Comparison of ENCODE assay signal across 15 cellular contexts in genomic region chr10:110456523-110457091, GRCh38. TPM values are rescaled to one million over a fixed set of nuclear protein-coding genes. Genes with fewer than 3 reads are reported as not detected.
A peak's percentile ranks its signal among the peaks of the same experiment; 100 is the strongest.
DNase-seq lines count a peak whose midpoint lies in the region; ATAC-seq, FAIRE-seq and TF ChIP-seq lines count a peak whose summit lies in the region.
"Had no signal": no experiment of that assay in that cellular context is flagged by ENCODE, and none has a peak within 500 bp of the region (broad histone marks: within the 10 kb centered on the region; RNA-seq: fewer than 3 reads in every experiment).

No MANE protein-coding gene starts in this region.

- CTCF ChIA-PET in HepG2 (lab: Yijun Ruan, JAX; ENCODE audit: low intra/inter-chr PET ratio, low total read pairs), result no interaction called here

- intact Hi-C loops in HepG2 (cut with micrococcal nuclease; ENCODE audit: unreplicated experiment), result no loop called here

- no peaks in the 10 kb centered on the region for H3K36me3 Mint-ChIP-seq in nephron progenitor cell (ENCODE audit: low read depth)
- H3K36me3 Mint-ChIP-seq: activated naive CD4-positive, alpha-beta T cell treated with anti-CD3 and anti-CD28 coated beads, Interleukin-2, amount 10 ng/mL, durations not matched to agents 7 days and 5 days had no signal

- no peaks in the 10 kb centered on the region for H3K9me3 Mint-ChIP-seq in nephron progenitor cell
- H3K9me3 Mint-ChIP-seq: activated naive CD4-positive, alpha-beta T cell treated with anti-CD3 and anti-CD28 coated beads, Interleukin-2, amount 10 ng/mL, durations not matched to agents 7 days and 5 days had no signal

- TF ChIP-seq EP300 in HepG2 (IDR thresholded peaks at IDR 0.05; ENCODE audit: low read depth in 2 of 2, low read length in 2 of 2), result no peak
- TF ChIP-seq EP300 in HepG2 (CRISPR knock-in tag; IDR thresholded peaks at IDR 0.05; ENCODE audit: borderline replicate concordance), result no peak

- H3K4me1 ChIP-seq in liver (ENCODE audit: control insufficient read depth in 4 of 4, insufficient read depth in 4 of 4, low read length in 3 of 4) (peaks cover 0 to 29% (median 16%) of the 10 kb centered on the region in 4 donors), HepG2 (ENCODE audit: insufficient read depth, low read length) (peaks cover 28% of the 10 kb centered on the region), RWPE2 (ENCODE audit: insufficient read depth, poor library complexity, severe bottlenecking) (peaks cover 15% of the 10 kb centered on the region)
- H3K4me1 ChIP-seq: lower lobe of right lung, transverse colon had no signal

- in situ Hi-C loops in HepG2 (cut with HindIII; ENCODE audit: extremely low pct_ligation_motif_present, low pct_unique_long_range_greater_than_20kb), result no loop called here

- no peaks in the 10 kb centered on the region for H4K20me1 ChIP-seq in HepG2 (ENCODE audit: insufficient read depth, low read length)

- no peak overlapping the region for H3K4me2 ChIP-seq in HepG2 (ENCODE audit: low read depth, low read length)

- H3K27ac Mint-ChIP-seq in nephron progenitor cell, result no peak overlapping the region
- H3K27ac Mint-ChIP-seq: activated naive CD4-positive, alpha-beta T cell treated with anti-CD3 and anti-CD28 coated beads, Interleukin-2, amount 10 ng/mL, durations not matched to agents 7 days and 5 days; progenitor cell of endocrine pancreas had no signal

- H3K4me3 Mint-ChIP-seq in nephron progenitor cell, result no peak overlapping the region
- H3K4me3 Mint-ChIP-seq: activated naive CD4-positive, alpha-beta T cell treated with anti-CD3 and anti-CD28 coated beads, Interleukin-2, amount 10 ng/mL, durations not matched to agents 7 days and 5 days had no signal

- ATAC-seq in HepG2 (no peak), RWPE2 (ENCODE audit: low read depth) (peak; percentile 83), HG03108 (IDR thresholded peaks at IDR 0.05; ENCODE audit: unreplicated experiment) (no peak)
- ATAC-seq: lower lobe of right lung had no signal

- POLR2A ChIA-PET in HepG2 (lab: Yijun Ruan, JAX), result no interaction called here

- TF ChIP-seq CTCF in liver (IDR thresholded peaks at IDR 0.05; ENCODE audit: low read depth, low read length, missing input control) (no peak), HepG2 (CRISPR knock-in tag; IDR thresholded peaks at IDR 0.05) (no peak), RWPE2 (IDR thresholded peaks at IDR 0.05; ENCODE audit: poor library complexity, severe bottlenecking) (no peak), nephron progenitor cell (IDR thresholded peaks at IDR 0.05) (no peak)

- no TSS peak for BruUV-seq in HepG2 (replicated peaks; lab: Mats Ljungman, UMichigan)

- TF ChIP-seq POLR2A in HepG2 (IDR thresholded peaks at IDR 0.05; ENCODE audit: insufficient read depth in 1 of 2, low read depth in 2 of 2, low read length in 2 of 2), result no peak

- TF ChIP-seq RAD21 in liver (IDR thresholded peaks at IDR 0.05) (peak; percentile 43 to 51), HepG2 (CRISPR knock-in tag; IDR thresholded peaks at IDR 0.05) (no peak)

- H3K36me3 ChIP-seq in liver (ENCODE audit: control insufficient read depth in 4 of 4, insufficient read depth in 3 of 4, low read depth in 1 of 4, low read length in 3 of 4) (no peaks in the 10 kb centered on the region), HepG2 (replicated peaks in 1 of 2; ENCODE audit: control insufficient read depth in 1 of 2, insufficient read depth in 2 of 2, low read length in 2 of 2) (no peaks in the 10 kb centered on the region), RWPE2 (ENCODE audit: low read depth) (no peaks in the 10 kb centered on the region)
- H3K36me3 ChIP-seq: lower lobe of right lung, transverse colon had no signal

- DNase-seq in HepG2 (ENCODE audit: low spot score), result no peak
- DNase-seq in RWPE2 (ENCODE audit: low spot score), result peak; percentile 68
- DNase-seq in islet precursor cell, result peak; percentile 92
- DNase-seq in nephron progenitor cell, result no peak
- DNase-seq in T-helper 9 cell, result no peak
- DNase-seq in iPS-NIHi7 (ENCODE audit: extremely low spot score), result no peak
- DNase-seq: activated CD4-positive, alpha-beta T cell treated with anti-CD3 and anti-CD28 coated beads, Interleukin-2, amount 50 U/mL, for 48 hours; activated naive CD4-positive, alpha-beta T cell treated with anti-CD3 and anti-CD28 coated beads, Interleukin-2, amount 10 ng/mL, durations not matched to agents 7 days and 5 days; GDM1; lower lobe of right lung; NCI-H1092 had no signal

- H3K4me1 Mint-ChIP-seq in nephron progenitor cell, result peaks cover 63% of the 10 kb centered on the region

- no peak for FAIRE-seq in HepG2 (lab: Jason Lieb, UNC)

- H3K9me3 ChIP-seq in liver (ENCODE audit: control insufficient read depth in 4 of 4, low read length in 3 of 4) (no peaks in the 10 kb centered on the region), HepG2 (ENCODE audit: low read length) (no peaks in the 10 kb centered on the region), RWPE2 (ENCODE audit: severe bottlenecking) (no peaks in the 10 kb centered on the region)
- H3K9me3 ChIP-seq: lower lobe of right lung, transverse colon had no signal

- no peaks in the 10 kb centered on the region for H3K79me2 ChIP-seq in HepG2 (ENCODE audit: insufficient read depth, low read length)

- H2AFZ ChIP-seq in HepG2 (ENCODE audit: low read length), result no peak overlapping the region

- peaks cover 9% of the 10 kb centered on the region for H3K27me3 Mint-ChIP-seq in nephron progenitor cell (ENCODE audit: low read depth, poor library complexity)
- H3K27me3 Mint-ChIP-seq: progenitor cell of endocrine pancreas had no signal

- H3K9ac ChIP-seq in liver (ENCODE audit: low read depth in 1 of 2, low read length in 2 of 2) (no peak overlapping the region), HepG2 (ENCODE audit: insufficient read depth, low read depth, low read length) (no peak overlapping the region)

- WGBS in liver, result 47% methylated on average over 3 of the region's 3 CpGs
- 24% methylated on average over 3 of the region's 3 CpGs for WGBS in HepG2 (ENCODE audit: low lambda C conversion rate)

- H3K27ac ChIP-seq in liver (ENCODE audit: low read depth in 1 of 2, low read length in 2 of 2) (peak overlapping the region; percentile 3 to 59), HepG2 (ENCODE audit: extremely low read length, insufficient read depth, low read length) (no peak overlapping the region), RWPE2 (ENCODE audit: poor library complexity, severe bottlenecking) (peak overlapping the region; percentile 48)
- H3K27ac ChIP-seq: lower lobe of right lung, transverse colon had no signal

- H3K27me3 ChIP-seq in liver (ENCODE audit: control insufficient read depth in 4 of 4, insufficient read depth in 4 of 4, low read length in 3 of 4) (no peaks in the 10 kb centered on the region), HepG2 (ENCODE audit: control insufficient read depth in 1 of 2, insufficient read depth in 2 of 2, low read length in 2 of 2) (peaks cover 0 to 12% of the 10 kb centered on the region in 2 experiments; a peak in 3 of 5 replicates), RWPE2 (ENCODE audit: insufficient read depth, poor library complexity, severe bottlenecking) (no peaks in the 10 kb centered on the region)
- H3K27me3 ChIP-seq: transverse colon had no signal

- H3K4me3 ChIP-seq in liver (ENCODE audit: low read depth in 1 of 3, low read length in 3 of 3) (no peak overlapping the region), HepG2 (replicated peaks in 1 of 3; ENCODE audit: insufficient read depth in 1 of 3, low read depth in 2 of 3, low read length in 3 of 3) (no peak overlapping the region), RWPE2 (ENCODE audit: severe bottlenecking) (no peak overlapping the region)
- H3K4me3 ChIP-seq: lower lobe of right lung, transverse colon had no signal

TF ChIP-seq in liver, 16 proteins besides CTCF, POLR2A, EP300 and RAD21 (continues in another document):
- peak; percentile 37 for TF ChIP-seq YY1 (IDR thresholded peaks at IDR 0.05)
- TF ChIP-seq, protein P1, sequence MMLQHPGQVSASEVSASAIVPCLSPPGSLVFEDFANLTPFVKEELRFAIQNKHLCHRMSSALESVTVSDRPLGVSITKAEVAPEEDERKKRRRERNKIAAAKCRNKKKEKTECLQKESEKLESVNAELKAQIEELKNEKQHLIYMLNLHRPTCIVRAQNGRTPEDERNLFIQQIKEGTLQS (IDR thresholded peaks at IDR 0.05), result peak; percentile 70
- TF ChIP-seq HNF4G (IDR thresholded peaks at IDR 0.05), result no peak
- TF ChIP-seq JUND (IDR thresholded peaks at IDR 0.05), result peak; percentile 36 to 59

TF ChIP-seq in HepG2, 621 proteins besides CTCF, POLR2A, EP300 and RAD21 (continues in another document):
- no peak for TF ChIP-seq ZNF530 (CRISPR knock-in tag; IDR thresholded peaks at IDR 0.05; ENCODE audit: low read depth)
- TF ChIP-seq ZSCAN31 (CRISPR knock-in tag; IDR thresholded peaks at IDR 0.05; ENCODE audit: low read depth), result no peak
- no peak for TF ChIP-seq ZNF317 (CRISPR knock-in tag; IDR thresholded peaks at IDR 0.05)
- no peak for TF ChIP-seq MAFG (CRISPR knock-in tag; IDR thresholded peaks at IDR 0.05)
- TF ChIP-seq ZNF160 (CRISPR knock-in tag; IDR thresholded peaks at IDR 0.05), result no peak
- TF ChIP-seq SATB2 (CRISPR knock-in tag; IDR thresholded peaks at IDR 0.05), result no peak
- no peak for TF ChIP-seq PPARG (CRISPR knock-in tag; conservative IDR thresholded peaks at IDR 0.05)

RNA-seq across cellular contexts. Expression of gene DUSP5, which starts 41.1 kb away (rescaled TPM):
- 1 to 10 TPM; 7.5 to 8.9 TPM for total RNA-seq in liver
- 1 to 10 TPM; 2.0 to 8.6 TPM for polyA plus RNA-seq in liver
- 1.4 and 1.5 TPM in 2 replicates for total RNA-seq in HepG2 (2016; rRNA removed; fragmentation: Illumina TruSeq; extraction: Trizol)
- total RNA-seq in HepG2 (2016; cell fraction: cytosol; rRNA removed; fragmentation: Illumina TruSeq; extraction: Trizol; ENCODE audit: low read depth), result 0.35 and 0.71 TPM in 2 replicates
- total RNA-seq in HepG2 (2016; cell fraction: insoluble cytoplasmic fraction; rRNA removed; fragmentation: Illumina TruSeq; extraction: Trizol), result 1.2 and 1.5 TPM in 2 replicates
- 1.7 and 2.0 TPM in 2 replicates for total RNA-seq in HepG2 (2016; cell fraction: membrane; rRNA removed; fragmentation: Illumina TruSeq; extraction: Trizol)
- total RNA-seq in HepG2 (2016; cell fraction: nucleus; rRNA removed; fragmentation: Illumina TruSeq; extraction: Trizol), result 0.88 and 0.99 TPM in 2 replicates
- 3.7 and 5.8 TPM in 2 replicates for polyA plus RNA-seq in HepG2 (2011; rRNA removed)
- polyA plus RNA-seq in HepG2 (2011; cell fraction: cytosol; rRNA removed), result 6.6 and 7.0 TPM in 2 replicates
- 4.5 and 4.8 TPM in 2 replicates for polyA plus RNA-seq in HepG2 (2011; cell fraction: nucleus; rRNA removed)
- 2.3 and 5.4 TPM in 2 replicates for polyA plus RNA-seq in HepG2 (2012)
- polyA plus RNA-seq in HepG2 (2016; cell fraction: cytosol; fragmentation: Illumina TruSeq; extraction: Trizol; ENCODE audit: low read depth), result 0.44 and 0.53 TPM in 2 replicates
- 1.4 and 1.6 TPM in 2 replicates for polyA plus RNA-seq in HepG2 (2016; cell fraction: insoluble cytoplasmic fraction; fragmentation: Illumina TruSeq; extraction: Trizol; ENCODE audit: low read depth)
- polyA plus RNA-seq in HepG2 (2016; cell fraction: membrane; fragmentation: Illumina TruSeq; extraction: Trizol; ENCODE audit: low read depth), result 1.2 and 1.7 TPM in 2 replicates
- polyA plus RNA-seq in HepG2 (2016; cell fraction: nucleus; fragmentation: Illumina TruSeq; extraction: Trizol; ENCODE audit: insufficient read depth, low read depth), result 0.82 and 1.5 TPM in 2 replicates
- 26.8 and 47.7 TPM in 2 replicates for polyA minus RNA-seq in HepG2 (2011; rRNA and poly(A)+ RNA removed; ENCODE audit: low replicate concordance)
- 12.5 and 15.5 TPM in 2 replicates for polyA minus RNA-seq in HepG2 (2011; cell fraction: cytosol; rRNA and poly(A)+ RNA removed)
- 4.5 and 6.5 TPM in 2 replicates for polyA minus RNA-seq in HepG2 (2011; cell fraction: nucleus; rRNA and poly(A)+ RNA removed)

Comparison
In these comparisons a context has a peak if more than half of its experiments do, and no peak if none do; other contexts are left out.
1. DNase-seq: peak in RWPE2 (single experiment) and islet precursor cell (single experiment); none in HepG2 (single experiment), nephron progenitor cell (single experiment), T-helper 9 cell (single experiment) and iPS-NIHi7 (single experiment).